ENCODE assay signal across 1 cellular context in the genomic region with DNA sequence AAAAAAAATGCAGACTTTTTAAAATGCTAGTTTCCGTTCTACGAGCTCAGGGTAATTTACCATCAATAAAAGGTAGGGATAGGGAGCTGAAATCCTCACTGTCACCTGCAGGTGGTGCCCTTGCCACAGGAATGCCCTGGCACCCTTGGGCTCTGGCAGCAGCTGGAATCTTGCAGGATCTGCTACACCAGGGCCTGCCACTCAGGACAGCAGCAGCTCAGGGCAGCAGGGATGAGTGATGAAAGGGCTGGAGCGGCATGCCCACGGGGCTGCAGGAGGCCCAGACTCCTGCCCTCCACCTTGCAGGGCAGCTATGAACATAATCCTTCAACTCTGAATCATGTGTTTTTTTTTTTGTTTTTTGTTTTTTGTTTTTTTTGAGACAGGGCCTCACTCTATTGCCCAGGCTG.
TF ChIP-seq lines count a peak whose summit lies in the region.

No MANE protein-coding gene starts in this region.

TF ChIP-seq in HepG2, 621 proteins besides CTCF, POLR2A, EP300 and RAD21 (continued from another document and continues in another):
- TF ChIP-seq ZIK1 (CRISPR knock-in tag; IDR thresholded peaks at IDR 0.05; ENCODE audit: borderline replicate concordance, low read depth), result no peak
- TF ChIP-seq ZNF549 (CRISPR knock-in tag; IDR thresholded peaks at IDR 0.05), result no peak
- TF ChIP-seq, protein P1, sequence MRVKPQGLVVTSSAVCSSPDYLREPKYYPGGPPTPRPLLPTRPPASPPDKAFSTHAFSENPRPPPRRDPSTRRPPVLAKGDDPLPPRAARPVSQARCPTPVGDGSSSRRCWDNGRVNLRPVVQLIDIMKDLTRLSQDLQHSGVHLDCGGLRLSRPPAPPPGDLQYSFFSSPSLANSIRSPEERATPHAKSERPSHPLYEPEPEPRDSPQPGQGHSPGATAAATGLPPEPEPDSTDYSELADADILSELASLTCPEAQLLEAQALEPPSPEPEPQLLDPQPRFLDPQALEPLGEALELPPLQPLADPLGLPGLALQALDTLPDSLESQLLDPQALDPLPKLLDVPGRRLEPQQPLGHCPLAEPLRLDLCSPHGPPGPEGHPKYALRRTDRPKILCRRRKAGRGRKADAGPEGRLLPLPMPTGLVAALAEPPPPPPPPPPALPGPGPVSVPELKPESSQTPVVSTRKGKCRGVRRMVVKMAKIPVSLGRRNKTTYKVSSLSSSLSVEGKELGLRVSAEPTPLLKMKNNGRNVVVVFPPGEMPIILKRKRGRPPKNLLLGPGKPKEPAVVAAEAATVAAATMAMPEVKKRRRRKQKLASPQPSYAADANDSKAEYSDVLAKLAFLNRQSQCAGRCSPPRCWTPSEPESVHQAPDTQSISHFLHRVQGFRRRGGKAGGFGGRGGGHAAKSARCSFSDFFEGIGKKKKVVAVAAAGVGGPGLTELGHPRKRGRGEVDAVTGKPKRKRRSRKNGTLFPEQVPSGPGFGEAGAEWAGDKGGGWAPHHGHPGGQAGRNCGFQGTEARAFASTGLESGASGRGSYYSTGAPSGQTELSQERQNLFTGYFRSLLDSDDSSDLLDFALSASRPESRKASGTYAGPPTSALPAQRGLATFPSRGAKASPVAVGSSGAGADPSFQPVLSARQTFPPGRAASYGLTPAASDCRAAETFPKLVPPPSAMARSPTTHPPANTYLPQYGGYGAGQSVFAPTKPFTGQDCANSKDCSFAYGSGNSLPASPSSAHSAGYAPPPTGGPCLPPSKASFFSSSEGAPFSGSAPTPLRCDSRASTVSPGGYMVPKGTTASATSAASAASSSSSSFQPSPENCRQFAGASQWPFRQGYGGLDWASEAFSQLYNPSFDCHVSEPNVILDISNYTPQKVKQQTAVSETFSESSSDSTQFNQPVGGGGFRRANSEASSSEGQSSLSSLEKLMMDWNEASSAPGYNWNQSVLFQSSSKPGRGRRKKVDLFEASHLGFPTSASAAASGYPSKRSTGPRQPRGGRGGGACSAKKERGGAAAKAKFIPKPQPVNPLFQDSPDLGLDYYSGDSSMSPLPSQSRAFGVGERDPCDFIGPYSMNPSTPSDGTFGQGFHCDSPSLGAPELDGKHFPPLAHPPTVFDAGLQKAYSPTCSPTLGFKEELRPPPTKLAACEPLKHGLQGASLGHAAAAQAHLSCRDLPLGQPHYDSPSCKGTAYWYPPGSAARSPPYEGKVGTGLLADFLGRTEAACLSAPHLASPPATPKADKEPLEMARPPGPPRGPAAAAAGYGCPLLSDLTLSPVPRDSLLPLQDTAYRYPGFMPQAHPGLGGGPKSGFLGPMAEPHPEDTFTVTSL (CRISPR knock-in tag; IDR thresholded peaks at IDR 0.05; ENCODE audit: borderline replicate concordance), result no peak
- no peak for TF ChIP-seq SNAPC2 (CRISPR knock-in tag; IDR thresholded peaks at IDR 0.05)
- 0 out of 2 replicates have a peak, but pooled peaks have one; percentile 33 for TF ChIP-seq ZMYM3 (CRISPR knock-in tag; IDR thresholded peaks at IDR 0.05)
- TF ChIP-seq, protein P2, sequence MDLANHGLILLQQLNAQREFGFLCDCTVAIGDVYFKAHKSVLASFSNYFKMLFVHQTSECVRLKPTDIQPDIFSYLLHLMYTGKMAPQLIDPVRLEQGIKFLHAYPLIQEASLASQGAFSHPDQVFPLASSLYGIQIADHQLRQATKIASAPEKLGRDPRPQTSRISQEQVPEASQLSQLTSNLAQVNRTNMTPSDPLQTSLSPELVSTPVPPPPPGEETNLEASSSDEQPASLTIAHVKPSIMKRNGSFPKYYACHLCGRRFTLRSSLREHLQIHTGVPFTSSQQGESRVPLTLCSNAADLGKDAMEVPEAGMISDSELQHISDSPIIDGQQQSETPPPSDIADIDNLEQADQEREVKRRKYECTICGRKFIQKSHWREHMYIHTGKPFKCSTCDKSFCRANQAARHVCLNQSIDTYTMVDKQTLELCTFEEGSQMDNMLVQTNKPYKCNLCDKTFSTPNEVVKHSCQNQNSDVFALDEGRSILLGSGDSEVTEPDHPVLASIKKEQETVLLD (CRISPR knock-in tag; IDR thresholded peaks at IDR 0.05; ENCODE audit: low read depth), result no peak
- TF ChIP-seq ZNF205 (CRISPR knock-in tag; IDR thresholded peaks at IDR 0.05), result no peak
- TF ChIP-seq EED (CRISPR knock-in tag; IDR thresholded peaks at IDR 0.05), result no peak
- no peak for TF ChIP-seq SOX6 (IDR thresholded peaks at IDR 0.05)
- peak; percentile 15; the same call in 1 of the 2 replicates for TF ChIP-seq SOX6 (CRISPR knock-in tag; IDR thresholded peaks at IDR 0.05)
- no peak for TF ChIP-seq MED8 (CRISPR knock-in tag; IDR thresholded peaks at IDR 0.05; ENCODE audit: insufficient replicate concordance)
- no peak for TF ChIP-seq ZBTB21 (CRISPR knock-in tag; IDR thresholded peaks at IDR 0.05)
- TF ChIP-seq RFX3 (CRISPR knock-in tag; IDR thresholded peaks at IDR 0.05), result no peak
- TF ChIP-seq ZSCAN12 (CRISPR knock-in tag; IDR thresholded peaks at IDR 0.05), result no peak
- TF ChIP-seq HMGA1 (CRISPR knock-in tag; conservative IDR thresholded peaks at IDR 0.05), result no peak
- TF ChIP-seq SSRP1 (CRISPR knock-in tag; IDR thresholded peaks at IDR 0.05), result no peak
- TF ChIP-seq, protein P3, sequence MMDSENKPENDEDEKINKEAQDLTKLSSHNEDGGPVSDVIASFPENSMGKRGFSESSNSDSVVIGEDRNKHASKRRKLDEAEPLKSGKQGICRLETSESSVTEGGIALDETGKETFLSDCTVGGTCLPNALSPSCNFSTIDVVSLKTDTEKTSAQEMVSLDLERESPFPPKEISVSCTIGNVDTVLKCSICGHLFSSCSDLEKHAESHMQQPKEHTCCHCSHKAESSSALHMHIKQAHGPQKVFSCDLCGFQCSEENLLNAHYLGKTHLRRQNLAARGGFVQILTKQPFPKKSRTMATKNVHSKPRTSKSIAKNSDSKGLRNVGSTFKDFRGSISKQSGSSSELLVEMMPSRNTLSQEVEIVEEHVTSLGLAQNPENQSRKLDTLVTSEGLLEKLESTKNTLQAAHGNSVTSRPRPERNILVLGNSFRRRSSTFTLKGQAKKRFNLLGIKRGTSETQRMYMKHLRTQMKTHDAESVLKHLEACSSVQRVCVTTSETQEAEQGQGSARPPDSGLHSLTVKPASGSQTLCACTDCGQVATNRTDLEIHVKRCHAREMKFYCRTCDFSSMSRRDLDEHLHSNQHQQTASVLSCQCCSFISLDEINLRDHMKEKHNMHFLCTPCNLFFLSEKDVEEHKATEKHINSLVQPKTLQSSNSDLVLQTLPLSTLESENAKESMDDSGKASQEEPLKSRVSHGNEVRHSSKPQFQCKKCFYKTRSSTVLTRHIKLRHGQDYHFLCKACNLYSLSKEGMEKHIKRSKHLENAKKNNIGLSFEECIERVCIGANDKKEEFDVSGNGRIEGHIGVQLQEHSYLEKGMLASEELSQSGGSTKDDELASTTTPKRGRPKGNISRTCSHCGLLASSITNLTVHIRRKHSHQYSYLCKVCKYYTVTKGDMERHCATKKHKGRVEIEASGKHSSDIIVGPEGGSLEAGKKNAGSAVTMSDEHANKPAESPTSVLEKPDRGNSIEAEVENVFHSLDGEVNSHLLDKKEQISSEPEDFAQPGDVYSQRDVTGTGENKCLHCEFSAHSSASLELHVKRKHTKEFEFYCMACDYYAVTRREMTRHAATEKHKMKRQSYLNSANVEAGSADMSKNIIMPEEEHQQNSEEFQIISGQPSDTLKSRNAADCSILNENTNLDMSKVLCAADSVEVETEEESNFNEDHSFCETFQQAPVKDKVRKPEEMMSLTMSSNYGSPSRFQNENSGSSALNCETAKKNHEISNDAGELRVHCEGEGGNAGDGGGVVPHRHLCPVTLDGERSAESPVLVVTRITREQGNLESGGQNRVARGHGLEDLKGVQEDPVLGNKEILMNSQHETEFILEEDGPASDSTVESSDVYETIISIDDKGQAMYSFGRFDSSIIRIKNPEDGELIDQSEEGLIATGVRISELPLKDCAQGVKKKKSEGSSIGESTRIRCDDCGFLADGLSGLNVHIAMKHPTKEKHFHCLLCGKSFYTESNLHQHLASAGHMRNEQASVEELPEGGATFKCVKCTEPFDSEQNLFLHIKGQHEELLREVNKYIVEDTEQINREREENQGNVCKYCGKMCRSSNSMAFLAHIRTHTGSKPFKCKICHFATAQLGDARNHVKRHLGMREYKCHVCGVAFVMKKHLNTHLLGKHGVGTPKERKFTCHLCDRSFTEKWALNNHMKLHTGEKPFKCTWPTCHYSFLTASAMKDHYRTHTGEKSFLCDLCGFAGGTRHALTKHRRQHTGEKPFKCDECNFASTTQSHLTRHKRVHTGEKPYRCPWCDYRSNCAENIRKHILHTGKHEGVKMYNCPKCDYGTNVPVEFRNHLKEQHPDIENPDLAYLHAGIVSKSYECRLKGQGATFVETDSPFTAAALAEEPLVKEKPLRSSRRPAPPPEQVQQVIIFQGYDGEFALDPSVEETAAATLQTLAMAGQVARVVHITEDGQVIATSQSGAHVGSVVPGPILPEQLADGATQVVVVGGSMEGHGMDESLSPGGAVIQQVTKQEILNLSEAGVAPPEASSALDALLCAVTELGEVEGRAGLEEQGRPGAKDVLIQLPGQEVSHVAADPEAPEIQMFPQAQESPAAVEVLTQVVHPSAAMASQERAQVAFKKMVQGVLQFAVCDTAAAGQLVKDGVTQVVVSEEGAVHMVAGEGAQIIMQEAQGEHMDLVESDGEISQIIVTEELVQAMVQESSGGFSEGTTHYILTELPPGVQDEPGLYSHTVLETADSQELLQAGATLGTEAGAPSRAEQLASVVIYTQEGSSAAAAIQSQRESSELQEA (CRISPR knock-in tag; IDR thresholded peaks at IDR 0.05; ENCODE audit: not compliant biosample characterization), result no peak
- TF ChIP-seq, protein P4, sequence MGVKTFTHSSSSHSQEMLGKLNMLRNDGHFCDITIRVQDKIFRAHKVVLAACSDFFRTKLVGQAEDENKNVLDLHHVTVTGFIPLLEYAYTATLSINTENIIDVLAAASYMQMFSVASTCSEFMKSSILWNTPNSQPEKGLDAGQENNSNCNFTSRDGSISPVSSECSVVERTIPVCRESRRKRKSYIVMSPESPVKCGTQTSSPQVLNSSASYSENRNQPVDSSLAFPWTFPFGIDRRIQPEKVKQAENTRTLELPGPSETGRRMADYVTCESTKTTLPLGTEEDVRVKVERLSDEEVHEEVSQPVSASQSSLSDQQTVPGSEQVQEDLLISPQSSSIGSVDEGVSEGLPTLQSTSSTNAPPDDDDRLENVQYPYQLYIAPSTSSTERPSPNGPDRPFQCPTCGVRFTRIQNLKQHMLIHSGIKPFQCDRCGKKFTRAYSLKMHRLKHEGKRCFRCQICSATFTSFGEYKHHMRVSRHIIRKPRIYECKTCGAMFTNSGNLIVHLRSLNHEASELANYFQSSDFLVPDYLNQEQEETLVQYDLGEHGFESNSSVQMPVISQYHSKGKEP (CRISPR knock-in tag; IDR thresholded peaks at IDR 0.05), result no peak
- no peak for TF ChIP-seq ZNF766 (CRISPR knock-in tag; IDR thresholded peaks at IDR 0.05; ENCODE audit: borderline replicate concordance)
- TF ChIP-seq KDM5B (CRISPR knock-in tag; IDR thresholded peaks at IDR 0.05; ENCODE audit: borderline replicate concordance), result peak; percentile 33; the same call in 1 of the 2 replicates
- TF ChIP-seq MXD4 (CRISPR knock-in tag; IDR thresholded peaks at IDR 0.05), result no peak
- TF ChIP-seq, protein P5, sequence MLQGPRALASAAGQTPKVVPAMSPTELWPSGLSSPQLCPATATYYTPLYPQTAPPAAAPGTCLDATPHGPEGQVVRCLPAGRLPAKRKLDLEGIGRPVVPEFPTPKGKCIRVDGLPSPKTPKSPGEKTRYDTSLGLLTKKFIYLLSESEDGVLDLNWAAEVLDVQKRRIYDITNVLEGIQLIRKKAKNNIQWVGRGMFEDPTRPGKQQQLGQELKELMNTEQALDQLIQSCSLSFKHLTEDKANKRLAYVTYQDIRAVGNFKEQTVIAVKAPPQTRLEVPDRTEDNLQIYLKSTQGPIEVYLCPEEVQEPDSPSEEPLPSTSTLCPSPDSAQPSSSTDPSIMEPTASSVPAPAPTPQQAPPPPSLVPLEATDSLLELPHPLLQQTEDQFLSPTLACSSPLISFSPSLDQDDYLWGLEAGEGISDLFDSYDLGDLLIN (CRISPR knock-in tag; IDR thresholded peaks at IDR 0.05; ENCODE audit: borderline replicate concordance), result no peak
- no peak for TF ChIP-seq CREM (IDR thresholded peaks at IDR 0.05)
- TF ChIP-seq CREM (CRISPR knock-in tag; IDR thresholded peaks at IDR 0.05), result no peak
- TF ChIP-seq ZEB1 (IDR thresholded peaks at IDR 0.05; ENCODE audit: insufficient replicate concordance, low read depth), result no peak
- TF ChIP-seq ZBTB7A (CRISPR knock-in tag; IDR thresholded peaks at IDR 0.05), result no peak
- no peak for TF ChIP-seq ZNF468 (CRISPR knock-in tag; IDR thresholded peaks at IDR 0.05)
- no peak for TF ChIP-seq PCBP2 (optimal IDR thresholded peaks at IDR 0.05; ENCODE audit: low read depth, low read length, poor library complexity, severe bottlenecking)
- no peak for TF ChIP-seq TOE1 (CRISPR knock-in tag; IDR thresholded peaks at IDR 0.05)
- TF ChIP-seq ZNF841 (CRISPR knock-in tag; IDR thresholded peaks at IDR 0.05; ENCODE audit: borderline replicate concordance), result no peak
- no peak for TF ChIP-seq RARG (CRISPR knock-in tag; IDR thresholded peaks at IDR 0.05; ENCODE audit: low read depth)
- TF ChIP-seq ZNF17 (CRISPR knock-in tag; IDR thresholded peaks at IDR 0.05), result no peak
- no peak for TF ChIP-seq ZNF451 (CRISPR knock-in tag; IDR thresholded peaks at IDR 0.05)
- TF ChIP-seq ZNF644 (CRISPR knock-in tag; IDR thresholded peaks at IDR 0.05; ENCODE audit: low read depth), result no peak
- TF ChIP-seq, protein P6, sequence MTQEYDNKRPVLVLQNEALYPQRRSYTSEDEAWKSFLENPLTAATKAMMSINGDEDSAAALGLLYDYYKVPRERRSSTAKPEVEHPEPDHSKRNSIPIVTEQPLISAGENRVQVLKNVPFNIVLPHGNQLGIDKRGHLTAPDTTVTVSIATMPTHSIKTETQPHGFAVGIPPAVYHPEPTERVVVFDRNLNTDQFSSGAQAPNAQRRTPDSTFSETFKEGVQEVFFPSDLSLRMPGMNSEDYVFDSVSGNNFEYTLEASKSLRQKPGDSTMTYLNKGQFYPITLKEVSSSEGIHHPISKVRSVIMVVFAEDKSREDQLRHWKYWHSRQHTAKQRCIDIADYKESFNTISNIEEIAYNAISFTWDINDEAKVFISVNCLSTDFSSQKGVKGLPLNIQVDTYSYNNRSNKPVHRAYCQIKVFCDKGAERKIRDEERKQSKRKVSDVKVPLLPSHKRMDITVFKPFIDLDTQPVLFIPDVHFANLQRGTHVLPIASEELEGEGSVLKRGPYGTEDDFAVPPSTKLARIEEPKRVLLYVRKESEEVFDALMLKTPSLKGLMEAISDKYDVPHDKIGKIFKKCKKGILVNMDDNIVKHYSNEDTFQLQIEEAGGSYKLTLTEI (CRISPR knock-in tag; conservative IDR thresholded peaks at IDR 0.05), result no peak
- TF ChIP-seq TBX3 (IDR thresholded peaks at IDR 0.05; ENCODE audit: borderline replicate concordance), result no peak
- peak; percentile 63 for TF ChIP-seq THAP11 (CRISPR knock-in tag; IDR thresholded peaks at IDR 0.05)
- TF ChIP-seq, protein P7, sequence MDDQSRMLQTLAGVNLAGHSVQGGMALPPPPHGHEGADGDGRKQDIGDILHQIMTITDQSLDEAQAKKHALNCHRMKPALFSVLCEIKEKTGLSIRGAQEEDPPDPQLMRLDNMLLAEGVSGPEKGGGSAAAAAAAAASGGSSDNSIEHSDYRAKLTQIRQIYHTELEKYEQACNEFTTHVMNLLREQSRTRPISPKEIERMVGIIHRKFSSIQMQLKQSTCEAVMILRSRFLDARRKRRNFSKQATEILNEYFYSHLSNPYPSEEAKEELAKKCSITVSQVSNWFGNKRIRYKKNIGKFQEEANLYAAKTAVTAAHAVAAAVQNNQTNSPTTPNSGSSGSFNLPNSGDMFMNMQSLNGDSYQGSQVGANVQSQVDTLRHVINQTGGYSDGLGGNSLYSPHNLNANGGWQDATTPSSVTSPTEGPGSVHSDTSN (CRISPR knock-in tag; IDR thresholded peaks at IDR 0.05; ENCODE audit: borderline replicate concordance), result no peak
- no peak for TF ChIP-seq PHF20 (CRISPR knock-in tag; IDR thresholded peaks at IDR 0.05)
- TF ChIP-seq ZFP37 (CRISPR knock-in tag; IDR thresholded peaks at IDR 0.05; ENCODE audit: borderline replicate concordance), result no peak
- TF ChIP-seq ZSCAN30 (CRISPR knock-in tag; IDR thresholded peaks at IDR 0.05), result no peak
